ENCODE assay signal across 8 cellular contexts in genomic region chr15:25863067-25863967, GRCh38. TPM values are rescaled to one million over a fixed set of nuclear protein-coding genes. Genes with fewer than 3 reads are reported as not detected.
DNase-seq lines count a peak whose midpoint lies in the region; ATAC-seq, FAIRE-seq and TF ChIP-seq lines count a peak whose summit lies in the region.

TSS of gene ATP10A (minus strand) at chr15:25863327. CDS start at chr15:25863096, 231 bp downstream.

- H3K4me3 ChIP-seq in fibroblast of the aortic adventitia (ENCODE audit: low read depth, low read length) (peak within 1 kb of the TSS; percentile 75), neuron (ENCODE audit: low read length) (peak within 1 kb of the TSS; percentile 40), aorta (ENCODE audit: low read length in 2 of 2) (peak within 1 kb of the TSS; percentile 64 to 96)

- H3K9me3 ChIP-seq in neuron (ENCODE audit: low read length) (no peaks in the 10 kb centered on the region), aorta (ENCODE audit: control insufficient read depth, low read length) (no peaks in the 10 kb centered on the region)

- H3K36me3 ChIP-seq in neuron (ENCODE audit: insufficient read depth, low read length) (no peaks in the 10 kb centered on the region), aorta (ENCODE audit: control insufficient read depth in 1 of 2, insufficient read depth in 2 of 2, low read length in 1 of 2) (no peaks in the 10 kb centered on the region)

- H3K27me3 Mint-ChIP-seq in IgD-negative memory B cell, result peaks cover 48% of the 10 kb centered on the region

- DNase-seq in activated T-cell treated with anti-CD3 and anti-CD28 coated beads, Interleukin-2, amount 50 U/mL, for 1 hour, result peak; percentile 60
- DNase-seq in fibroblast of the aortic adventitia (ENCODE audit: low read depth) (peak; percentile 74), aorta (peak; percentile 68 to 88), H54 (ENCODE audit: insufficient read length, low spot score) (no peak), putamen (ENCODE audit: low spot score) (no peak)

- peaks cover 48% of the 10 kb centered on the region for H3K27me3 ChIP-seq in neuron (ENCODE audit: insufficient read depth, low read length)
- no peaks in the 10 kb centered on the region for H3K27me3 ChIP-seq in aorta (ENCODE audit: control insufficient read depth in 1 of 2, insufficient read depth in 2 of 2, low read length in 1 of 2)

- no peak for TF ChIP-seq POLR2A in H54 (IDR thresholded peaks at IDR 0.05; ENCODE audit: low read depth, low read length)

- 0 to 1% methylated on average over 67 to 93 of the region's 93 CpGs for WGBS in aorta, 2 donors

- H3K4me1 ChIP-seq in neuron (ENCODE audit: insufficient read depth, low read length) (no peaks in the 10 kb centered on the region), aorta (ENCODE audit: control insufficient read depth in 1 of 2, insufficient read depth in 2 of 2, low read length in 2 of 2) (no peaks in the 10 kb centered on the region)

- no peak for TF ChIP-seq CTCF in fibroblast of the aortic adventitia (IDR thresholded peaks at IDR 0.05; ENCODE audit: insufficient read depth, low read length)

- intact Hi-C loops in aorta (cut with DNase I), result loop anchor here (2.0 to 10.0 kb wide), 9 partner anchors 36 to 359 kb away; no protein-coding TSS in a partner anchor

- no peak within 1 kb of the TSS for H3K27ac Mint-ChIP-seq in IgD-negative memory B cell

- no peak for FAIRE-seq in H54 (lab: Jason Lieb, UNC)

- H3K36me3 Mint-ChIP-seq in IgD-negative memory B cell, result peaks cover 2% of the 10 kb centered on the region

- peaks cover 8 to 15% (median 12%) of the 10 kb centered on the region in 3 donors for H3K4me1 Mint-ChIP-seq in IgD-negative memory B cell

- H3K4me3 Mint-ChIP-seq in IgD-negative memory B cell, result peak within 1 kb of the TSS; percentile 24 to 84 (median 78)

- H3K27ac ChIP-seq in aorta (ENCODE audit: low read depth in 1 of 2, low read length in 2 of 2), result peak within 1 kb of the TSS; percentile 77 to 82

- ATAC-seq in aorta (ENCODE audit: low FRiP score) (peak; percentile 24), GM18517 (IDR thresholded peaks at IDR 0.05; ENCODE audit: unreplicated experiment) (no peak)

- peaks cover 0 to under 1% (median 0%) of the 10 kb centered on the region in 3 donors for H3K9me3 Mint-ChIP-seq in IgD-negative memory B cell

- H2AFZ ChIP-seq in neuron (ENCODE audit: low read depth, low read length), result peak within 1 kb of the TSS; percentile 62

RNA-seq across cellular contexts. Expression of gene ATP10A, which starts in this region (rescaled TPM):
- 0.48 TPM for polyA plus RNA-seq in IgD-negative memory B cell
- total RNA-seq in fibroblast of the aortic adventitia (ENCODE audit: low replicate concordance), result 4.4 and 5.8 TPM in 2 replicates
- total RNA-seq in aorta, result 10 to 100 TPM; 19.9 to 55.0 TPM
- 10 to 100 TPM in 1 of 2 donors, 1 to 10 TPM in 1; 3.6 to 24.4 TPM for polyA plus RNA-seq in aorta

Comparison
In these comparisons a context has a peak if more than half of its experiments do, and no peak if none do; other contexts are left out.
1. DNase-seq: peak in activated T-cell treated with anti-CD3 and anti-CD28 coated beads, Interleukin-2, amount 50 U/mL, for 1 hour (single experiment), fibroblast of the aortic adventitia (single experiment) and aorta (2 of 2); none in H54 (single experiment) and putamen (single experiment).
2. Peak in every context shown above with its lines, with median percentiles within 50 percentile points of each other: H3K4me3 ChIP-seq.